Comparison of ENCODE assay signal across 8 cellular contexts in genomic region chr1:31955917-31956736, GRCh38. TPM values are rescaled to one million over a fixed set of nuclear protein-coding genes. Genes with fewer than 3 reads are reported as not detected.
DNase-seq lines count a peak whose midpoint lies in the region; ATAC-seq and TF ChIP-seq lines count a peak whose summit lies in the region.

No MANE protein-coding gene starts in this region.

- H3K9me3 Mint-ChIP-seq in activated naive CD4-positive, alpha-beta T cell treated with anti-CD3 and anti-CD28 coated beads, Interleukin-2, amount 50 U/mL, for 72 hours, result no peaks in the 10 kb centered on the region

- ATAC-seq in HG03135 (IDR thresholded peaks at IDR 0.05; ENCODE audit: unreplicated experiment), result peak; percentile 73
- ATAC-seq in SK-N-SH treated with all-trans-retinoic acid at 6 μM for 48 hours, result peak; percentile 94
- peak; percentile 89 for ATAC-seq in activated naive CD4-positive, alpha-beta T cell treated with anti-CD3 and anti-CD28 coated beads, Interleukin-2, amount 50 U/mL, for 72 hours

- DNase-seq in DMS 273 (lab: John Stamatoyannopoulos, UW; ENCODE audit: unreplicated experiment), result peak; percentile 20
- no peak for DNase-seq in DMS 273 treated with DMSO at 0.1 percent for 48 hours (lab: John Stamatoyannopoulos, UW)
- DNase-seq in activated naive CD4-positive, alpha-beta T cell treated with anti-CD3 and anti-CD28 coated beads, Interleukin-2, amount 50 U/mL, for 72 hours (ENCODE audit: low spot score in 2 of 2), result peak; percentile 78 to 85
- DNase-seq in cardiac septum (ENCODE audit: low spot score), result peak; percentile 86
- peak; percentile 17 for DNase-seq in retina
- DNase-seq in NCI-H69 (lab: John Stamatoyannopoulos, UW), result no peak

- no peaks in the 10 kb centered on the region for H3K36me3 Mint-ChIP-seq in activated naive CD4-positive, alpha-beta T cell treated with anti-CD3 and anti-CD28 coated beads, Interleukin-2, amount 50 U/mL, for 72 hours

- intact Hi-C loops in cardiac septum (cut with DNase I), result loop anchor here (2.0 kb wide), 1 partner anchor 17 kb away; the partner anchor contains the start of gene PTP4A2

- peak overlapping the region; percentile 91 to 95 for H3K27ac Mint-ChIP-seq in activated naive CD4-positive, alpha-beta T cell treated with anti-CD3 and anti-CD28 coated beads, Interleukin-2, amount 50 U/mL, for 72 hours

TF ChIP-seq in SK-N-SH treated with all-trans-retinoic acid at 6 μM for 48 hours, 23 proteins besides CTCF, POLR2A, EP300 and RAD21:
- TF ChIP-seq SNAI2 (CRISPR knock-in tag; IDR thresholded peaks at IDR 0.05) (peak; percentile 42; the same call in 1 of the 2 replicates), ARNTL (CRISPR knock-in tag; IDR thresholded peaks at IDR 0.05; ENCODE audit: borderline replicate concordance, low read depth) (no peak)

RNA-seq across cellular contexts. Expression of gene PTP4A2, which starts 18.0 kb away (rescaled TPM):
- 100 to 1,000 TPM; 216 to 408 TPM for total RNA-seq in activated naive CD4-positive, alpha-beta T cell treated with anti-CD3 and anti-CD28 coated beads, Interleukin-2, amount 50 U/mL, for 72 hours
- 216 TPM for total RNA-seq in cardiac septum

RNA-seq across cellular contexts. Expression of gene KHDRBS1, which starts 57.5 kb away (rescaled TPM):
- total RNA-seq in activated naive CD4-positive, alpha-beta T cell treated with anti-CD3 and anti-CD28 coated beads, Interleukin-2, amount 50 U/mL, for 72 hours, result 100 to 1,000 TPM; 159 to 210 TPM
- 73.1 TPM for total RNA-seq in cardiac septum

Comparison
In these comparisons a context has a peak if more than half of its experiments do, and no peak if none do; other contexts are left out.
1. DNase-seq: peak in DMS 273 (single experiment), activated naive CD4-positive, alpha-beta T cell treated with anti-CD3 and anti-CD28 coated beads, Interleukin-2, amount 50 U/mL, for 72 hours (2 of 2), cardiac septum (single experiment) and retina (single experiment); none in DMS 273 treated with DMSO at 0.1 percent for 48 hours (single experiment) and NCI-H69 (single experiment).
2. Peak in every context shown above with its lines, with median percentiles within 50 percentile points of each other: ATAC-seq.